In the genomic region with DNA sequence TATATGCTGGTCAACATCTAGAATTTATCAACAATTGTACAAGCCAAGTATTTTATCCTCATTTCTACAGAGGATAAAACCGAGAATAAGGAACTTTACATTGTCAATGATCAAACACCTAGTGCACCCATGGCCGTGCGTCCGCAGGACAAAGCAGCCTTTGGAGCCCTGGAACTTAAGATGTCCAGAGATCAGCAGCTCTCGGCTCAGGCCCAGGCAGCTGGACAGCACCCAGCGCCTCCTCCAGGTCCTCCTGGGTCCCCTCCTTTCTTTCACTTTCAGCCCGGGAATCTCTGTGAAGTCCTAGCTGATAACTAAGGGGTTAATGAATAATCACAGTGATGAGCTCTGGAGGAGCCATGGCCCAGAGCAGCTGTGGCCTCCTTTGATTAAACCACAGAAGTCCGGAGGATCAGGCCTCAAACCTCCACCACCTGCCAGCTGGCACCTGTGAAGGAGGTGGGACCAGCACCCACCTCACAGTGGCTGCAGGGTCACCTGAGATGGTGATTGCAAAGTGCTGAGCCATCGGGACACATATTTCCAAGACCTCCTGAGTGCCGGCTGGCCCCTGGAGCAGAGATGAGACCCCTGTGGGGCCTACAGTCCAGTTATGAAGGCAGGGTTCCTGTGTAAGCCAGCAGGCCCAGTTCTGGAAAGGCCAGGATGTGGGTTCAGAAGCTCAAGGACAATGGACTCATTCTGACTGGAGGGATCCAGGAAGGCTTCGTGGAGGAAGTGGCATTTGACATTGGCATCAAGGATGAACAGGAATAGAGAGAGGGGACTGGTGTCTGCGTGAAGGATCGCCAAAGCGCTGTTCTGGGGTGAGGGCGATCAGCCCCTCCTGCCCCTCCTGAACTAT, we compare ENCODE assay signal across 16 cellular contexts. TPM values are rescaled to one million over a fixed set of nuclear protein-coding genes. Genes with fewer than 3 reads are reported as not detected.
DNase-seq lines count a peak whose midpoint lies in the region; ATAC-seq and TF ChIP-seq lines count a peak whose summit lies in the region.
"Had no signal": no experiment of that assay in that cellular context is flagged by ENCODE, and none has a peak within 500 bp of the region (broad histone marks: within the 10 kb centered on the region; RNA-seq: fewer than 3 reads in every experiment).

No MANE protein-coding gene starts in this region.

- H3K4me1 ChIP-seq in RWPE2 (ENCODE audit: insufficient read depth, poor library complexity, severe bottlenecking), result peaks cover under 1% of the 10 kb centered on the region
- peaks cover 5% of the 10 kb centered on the region for H3K4me1 ChIP-seq in upper lobe of right lung

- H3K9me3 ChIP-seq in RWPE2 (ENCODE audit: severe bottlenecking) (no peaks in the 10 kb centered on the region), upper lobe of right lung (no peaks in the 10 kb centered on the region)

- intact Hi-C loops in left ventricle myocardium superior (cut with micrococcal nuclease) (no loop called here), Right ventricle myocardium superior (cut with DNase I) (no loop called here), upper lobe of right lung (cut with DNase I) (no loop called here)

- H3K27ac ChIP-seq in RWPE2 (ENCODE audit: poor library complexity, severe bottlenecking), result no peak overlapping the region
- no peak overlapping the region for H3K27ac ChIP-seq in upper lobe of right lung
- H3K27ac ChIP-seq: coronary artery had no signal

- ATAC-seq in left ventricle myocardium superior (no peak), Right ventricle myocardium superior (ENCODE audit: poor library complexity) (no peak), RWPE2 (ENCODE audit: low read depth) (no peak), upper lobe of right lung (no peak), GM21576 (IDR thresholded peaks at IDR 0.05; ENCODE audit: unreplicated experiment) (no peak), HG02840 (IDR thresholded peaks at IDR 0.05; ENCODE audit: low FRiP score, unreplicated experiment) (no peak)
- ATAC-seq: activated T-helper 17 cell treated with anti-CD3 and anti-CD28 coated beads, Interleukin-2, amount 50 U/mL, for 72 hours; natural killer cell treated with Interleukin-12 subunit alpha and Interleukin-12 subunit beta and Interleukin-15 and Interleukin-18, amount 100 ng/mL, for 72 hours had no signal

- H3K36me3 ChIP-seq in RWPE2 (ENCODE audit: low read depth) (no peaks in the 10 kb centered on the region), upper lobe of right lung (no peaks in the 10 kb centered on the region)

- no peak overlapping the region for H3K4me3 ChIP-seq in RWPE2 (ENCODE audit: severe bottlenecking)
- H3K4me3 ChIP-seq in upper lobe of right lung, result no peak overlapping the region
- H3K4me3 ChIP-seq: coronary artery, GM23338 had no signal

- DNase-seq in left ventricle myocardium superior, result peak; percentile 19
- no peak for DNase-seq in Right ventricle myocardium superior
- peak; percentile 37 for DNase-seq in RWPE2 (ENCODE audit: low spot score)
- peak; percentile 61 for DNase-seq in kidney tubule cell (ENCODE audit: low spot score)
- DNase-seq in upper lobe of right lung, result peak; percentile 46
- no peak for DNase-seq in LoVo (ENCODE audit: low spot score)
- DNase-seq: NCI-H1694 treated with DMSO at 0.1 percent for 48 hours had no signal

- TF ChIP-seq CTCF in RWPE2 (IDR thresholded peaks at IDR 0.05; ENCODE audit: poor library complexity, severe bottlenecking) (no peak), upper lobe of right lung (IDR thresholded peaks at IDR 0.05) (no peak)

- H3K27me3 ChIP-seq in RWPE2 (ENCODE audit: insufficient read depth, poor library complexity, severe bottlenecking) (peaks cover 34% of the 10 kb centered on the region), upper lobe of right lung (peaks cover 52% of the 10 kb centered on the region)

RNA-seq across cellular contexts. Expression of a gene that starts 11.6 kb away (rescaled TPM):
- total RNA-seq in left ventricle myocardium superior, result 2.1 TPM
- 1.5 TPM for total RNA-seq in Right ventricle myocardium superior
- 6.0 TPM for total RNA-seq in upper lobe of right lung
- total RNA-seq: activated CD8-positive, alpha-beta T cell treated with anti-CD3 and anti-CD28 coated beads for 36 hours; activated T-helper 17 cell treated with anti-CD3 and anti-CD28 coated beads, Interleukin-2, amount 50 U/mL, for 72 hours; MCF 10A; natural killer cell treated with Interleukin-12 subunit alpha and Interleukin-12 subunit beta and Interleukin-15 and Interleukin-18, amount 100 ng/mL, for 72 hours; subcutaneous adipose tissue had no signal

RNA-seq across cellular contexts. Expression of a gene that starts 46.9 kb away (rescaled TPM):
- total RNA-seq in left ventricle myocardium superior, result 46.8 TPM
- total RNA-seq in Right ventricle myocardium superior, result 42.8 TPM
- 54.5 TPM for total RNA-seq in upper lobe of right lung

RNA-seq across cellular contexts. Expression of a gene that starts 48.3 kb away (rescaled TPM):
- total RNA-seq in left ventricle myocardium superior (6.6 TPM), Right ventricle myocardium superior (5.6 TPM), upper lobe of right lung (17.0 TPM)

RNA-seq across cellular contexts. Expression of a gene that starts 54.2 kb away (rescaled TPM):
- total RNA-seq in left ventricle myocardium superior (not detected), Right ventricle myocardium superior (not detected), upper lobe of right lung (2.1 TPM)

Comparison
In these comparisons a context has a peak if more than half of its experiments do, and no peak if none do; other contexts are left out.
1. DNase-seq: peak in left ventricle myocardium superior (single experiment), RWPE2 (single experiment), kidney tubule cell (single experiment) and upper lobe of right lung (single experiment); none in Right ventricle myocardium superior (single experiment) and LoVo (single experiment).